10 cellular contexts compared by ENCODE assay signal in the genomic region with DNA sequence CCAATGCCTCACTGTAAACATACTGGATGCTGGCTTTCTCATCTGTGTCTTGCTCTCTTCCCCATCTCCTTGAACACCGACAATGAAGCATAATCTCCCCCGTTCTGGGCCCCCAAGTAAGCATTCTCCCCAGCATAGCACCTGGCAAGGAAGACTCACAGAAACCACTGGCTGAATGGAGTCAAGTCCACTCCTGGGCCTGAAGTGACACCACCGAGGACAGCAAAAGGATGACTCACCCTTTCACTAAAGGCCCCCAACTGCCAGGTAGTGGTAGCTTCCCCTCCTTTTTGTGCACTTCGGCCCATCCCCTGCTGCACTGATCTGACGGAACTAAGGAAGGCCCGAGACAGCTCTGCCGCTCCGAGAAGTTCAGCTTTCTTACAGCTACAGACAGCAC. TPM values are rescaled to one million over a fixed set of nuclear protein-coding genes. Genes with fewer than 3 reads are reported as not detected.
DNase-seq lines count a peak whose midpoint lies in the region; ATAC-seq and TF ChIP-seq lines count a peak whose summit lies in the region.
"Had no signal": no experiment of that assay in that cellular context is flagged by ENCODE, and none has a peak within 500 bp of the region (broad histone marks: within the 10 kb centered on the region; RNA-seq: fewer than 3 reads in every experiment).

No MANE protein-coding gene starts in this region.

- no peaks in the 10 kb centered on the region for H3K9me3 ChIP-seq in cardiac muscle cell (ENCODE audit: low read depth)
- H3K9me3 ChIP-seq in adrenal gland (replicated peaks in 1 of 3): no peaks in the 10 kb centered on the region
- no peaks in the 10 kb centered on the region for H3K9me3 ChIP-seq in mesenchymal stem cell (ENCODE audit: control insufficient read depth, low read length)

- H3K4ac ChIP-seq in mesenchymal stem cell (ENCODE audit: low read depth in 1 of 2, low read length in 2 of 2): no peak overlapping the region

- intact Hi-C loops in Right ventricle myocardium inferior (cut with DNase I) (no loop called here), adrenal gland (cut with DNase I) (no loop called here)

- H2AK5ac ChIP-seq in mesenchymal stem cell (ENCODE audit: low read length, severe bottlenecking): no peak overlapping the region

- WGBS in adrenal gland, 4 donors: 52 to 59% (median 58%) methylated on average over 8 of the region's 8 CpGs
- WGBS in mesenchymal stem cell: 75% methylated on average over 8 of the region's 8 CpGs

- H3K18ac ChIP-seq in mesenchymal stem cell (ENCODE audit: low read depth in 1 of 2, low read length in 2 of 2): no peak overlapping the region

- peak in 1 of 2 donors; percentile 11 for DNase-seq in cardiac muscle cell (ENCODE audit: low read depth in 1 of 2, low spot score in 1 of 2)
- no peak for DNase-seq in Right ventricle myocardium inferior (ENCODE audit: missing footprints)
- peak in 3 of 7 donors; percentile 32 to 43 (median 42) for DNase-seq in adrenal gland
- DNase-seq in mesenchymal stem cell: no peak
- DNase-seq in central memory CD4-positive, alpha-beta T cell: no peak
- no peak for DNase-seq in 8988T
- no peak for DNase-seq in HK-2 (ENCODE audit: unreplicated experiment)
- no peak for DNase-seq in medulla oblongata (ENCODE audit: extremely low spot score)
- DNase-seq: NCI-H1105; stimulated activated CD4-positive, alpha-beta T cell treated with anti-CD3 and anti-CD28 coated beads, Interleukin-2, amount 100 ng/mL, for 24 hours had no signal

- ATAC-seq in Right ventricle myocardium inferior: no peak

- no peak overlapping the region for H2BK12ac ChIP-seq in mesenchymal stem cell (ENCODE audit: low read length in 2 of 2)

- H2AFZ ChIP-seq in mesenchymal stem cell (ENCODE audit: low read depth, low read length): no peak overlapping the region

- no peak overlapping the region for H2BK5ac ChIP-seq in mesenchymal stem cell (ENCODE audit: low read depth, low read length, poor library complexity, severe bottlenecking)

- H3K4me1 ChIP-seq in cardiac muscle cell (ENCODE audit: low read depth) (peaks cover 45% of the 10 kb centered on the region), adrenal gland (replicated peaks in 1 of 2) (peaks cover 19 to 68% of the 10 kb centered on the region in 2 donors), mesenchymal stem cell (ENCODE audit: control insufficient read depth, insufficient read depth, low read depth, low read length) (peaks cover 31% of the 10 kb centered on the region)

- no peak for TF ChIP-seq POLR2A in adrenal gland (IDR thresholded peaks at IDR 0.05)

- no peak overlapping the region for H4K8ac ChIP-seq in mesenchymal stem cell (ENCODE audit: low read length)

- no peak for TF ChIP-seq CTCF in cardiac muscle cell (IDR thresholded peaks at IDR 0.05; ENCODE audit: low read depth, low read length)
- no peak for TF ChIP-seq CTCF in adrenal gland (IDR thresholded peaks at IDR 0.05)

- H3K4me3 ChIP-seq in cardiac muscle cell: no peak overlapping the region
- no peak overlapping the region for H3K4me3 ChIP-seq in adrenal gland
- peak overlapping the region in 1 of 2 experiments; percentile 49 for H3K4me3 ChIP-seq in mesenchymal stem cell (ENCODE audit: insufficient read depth in 1 of 2, low read depth in 1 of 2, low read length in 2 of 2)

- H3K27me3 ChIP-seq in cardiac muscle cell (no peaks in the 10 kb centered on the region), adrenal gland (no peaks in the 10 kb centered on the region), mesenchymal stem cell (ENCODE audit: control insufficient read depth in 1 of 2, insufficient read depth in 1 of 2, low read length in 2 of 2) (no peaks in the 10 kb centered on the region)

- H3K4me2 ChIP-seq in mesenchymal stem cell (ENCODE audit: low read length, poor library complexity, severe bottlenecking): no peak overlapping the region

- no peak overlapping the region for H3K14ac ChIP-seq in mesenchymal stem cell (ENCODE audit: low read length in 2 of 2)

- H3K36me3 ChIP-seq in cardiac muscle cell: peaks cover 1% of the 10 kb centered on the region
- H3K36me3 ChIP-seq in adrenal gland (replicated peaks in 1 of 2): peaks cover 0 to 12% of the 10 kb centered on the region in 2 donors
- H3K36me3 ChIP-seq in mesenchymal stem cell (ENCODE audit: control insufficient read depth in 1 of 2, insufficient read depth in 2 of 2, low read depth in 1 of 2, low read length in 2 of 2): peaks cover 14 to 25% of the 10 kb centered on the region in 2 experiments

- H3K27ac ChIP-seq in cardiac muscle cell (peak overlapping the region; percentile 65), adrenal gland (peak overlapping the region in 3 of 5 donors; percentile 21 to 58 (median 42)), mesenchymal stem cell (ENCODE audit: low read length, poor library complexity, severe bottlenecking) (no peak overlapping the region)

- H3K79me1 ChIP-seq in mesenchymal stem cell (replicated peaks; ENCODE audit: low read length, poor library complexity, severe bottlenecking): peaks cover 2% of the 10 kb centered on the region

- H2BK15ac ChIP-seq in mesenchymal stem cell (ENCODE audit: low read depth, poor library complexity, severe bottlenecking): peak overlapping the region; percentile 7

- no peak overlapping the region for H2BK120ac ChIP-seq in mesenchymal stem cell (ENCODE audit: low read depth, low read length)

- H3K23ac ChIP-seq in mesenchymal stem cell (ENCODE audit: low read length in 2 of 2): no peak overlapping the region

- peak overlapping the region; percentile 51 for H3K9ac ChIP-seq in mesenchymal stem cell (ENCODE audit: low read length)

- H4K91ac ChIP-seq in mesenchymal stem cell (ENCODE audit: low read length): no peak overlapping the region

RNA-seq across cellular contexts. Expression of a gene that starts 9.4 kb away (rescaled TPM):
- total RNA-seq in cardiac muscle cell: 205 and 314 TPM in 2 replicates
- 347 and 397 TPM in 2 replicates for polyA plus RNA-seq in cardiac muscle cell
- total RNA-seq in Right ventricle myocardium inferior: 458 TPM
- total RNA-seq in adrenal gland: 100 to 1,000 TPM; 101 to 237 (median 136) TPM
- 100 to 1,000 TPM in 2 of 3 donors, 10 to 100 TPM in 1; 66.0 to 476 (median 121) TPM for polyA plus RNA-seq in adrenal gland
- 183 TPM for polyA plus RNA-seq in mesenchymal stem cell (2013, experiment 1 of 2)
- 184 TPM for polyA plus RNA-seq in mesenchymal stem cell (2013, experiment 2 of 2)

RNA-seq across cellular contexts. Expression of a gene that starts 26.9 kb away (rescaled TPM):
- total RNA-seq in cardiac muscle cell (58.5 and 64.5 TPM in 2 replicates), Right ventricle myocardium inferior (34.1 TPM), adrenal gland (10 to 100 TPM; 31.9 to 90.1 (median 53.7) TPM)
- polyA plus RNA-seq in cardiac muscle cell (87.8 and 88.6 TPM in 2 replicates), adrenal gland (10 to 100 TPM; 16.7 to 62.6 (median 21.2) TPM)
- polyA plus RNA-seq in mesenchymal stem cell (2013, experiment 1 of 2): 132 TPM
- polyA plus RNA-seq in mesenchymal stem cell (2013, experiment 2 of 2): 138 TPM
